Comparison of ENCODE assay signal across 11 cellular contexts in genomic region chr20:51462566-51463276, GRCh38.
DNase-seq lines count a peak whose midpoint lies in the region; ATAC-seq and TF ChIP-seq lines count a peak whose summit lies in the region.
"Had no signal": no experiment of that assay in that cellular context is flagged by ENCODE, and none has a peak within 500 bp of the region (broad histone marks: within the 10 kb centered on the region; RNA-seq: fewer than 3 reads in every experiment).

No MANE protein-coding gene starts in this region.

- DNase-seq in Karpas-422 (no peak), left lung (peak in 1 of 2 donors; percentile 57), SW480 (ENCODE audit: low spot score) (no peak), MCF 10A (ENCODE audit: unreplicated experiment) (no peak), activated gamma-delta T cell (lab: John Stamatoyannopoulos, UW) (no peak)
- DNase-seq in central memory CD8-positive, alpha-beta T cell (ENCODE audit: low spot score in 2 of 2), result no peak
- DNase-seq in stimulated activated CD4-positive, alpha-beta T cell treated with anti-CD3 and anti-CD28 coated beads, Interleukin-1b, Interleukin-23, amount 100 ng/mL, for 48 hours, result no peak
- DNase-seq: activated CD4-positive, alpha-beta T cell treated with anti-CD3 and anti-CD28 coated beads, Interleukin-2, amount 50 U/mL, for 48 hours; NCI-H774 had no signal

- no peak for TF ChIP-seq CTCF in left lung (IDR thresholded peaks at IDR 0.05)
- TF ChIP-seq CTCF in MCF 10A (IDR thresholded peaks at IDR 0.05; ENCODE audit: unreplicated experiment), result no peak

- H2AFZ ChIP-seq in Karpas-422 (ENCODE audit: low read length), result no peak overlapping the region

- no peak for ATAC-seq in central memory CD8-positive, alpha-beta T cell (replicated peaks; ENCODE audit: extremely low read depth, poor library complexity, severe bottlenecking)
- ATAC-seq in left lung, result peak; percentile 66
- ATAC-seq: HCT116 had no signal

- no peaks in the 10 kb centered on the region for H3K9me3 Mint-ChIP-seq in central memory CD8-positive, alpha-beta T cell
- no peaks in the 10 kb centered on the region for H3K9me3 Mint-ChIP-seq in MCF 10A (ENCODE audit: unreplicated experiment)

- H3K27ac ChIP-seq in Karpas-422 (ENCODE audit: low read length) (peak overlapping the region; percentile 100), left lung (peak overlapping the region in 1 of 2 donors; percentile 13), stomach smooth muscle (ENCODE audit: low read length) (peak overlapping the region; percentile 18)

- H3K4me1 ChIP-seq in Karpas-422 (ENCODE audit: low read length), result peaks cover 77% of the 10 kb centered on the region
- no peaks in the 10 kb centered on the region for H3K4me1 ChIP-seq in left lung
- peaks cover 14% of the 10 kb centered on the region for H3K4me1 ChIP-seq in stomach smooth muscle (ENCODE audit: control insufficient read depth, insufficient read depth, low read length)

- H3K9me3 ChIP-seq in Karpas-422 (ENCODE audit: low read length) (no peaks in the 10 kb centered on the region), left lung (no peaks in the 10 kb centered on the region), stomach smooth muscle (ENCODE audit: control insufficient read depth in 2 of 2, low read length in 2 of 2) (no peaks in the 10 kb centered on the region)

- no TSS peak for BruUV-seq in MCF 10A (replicated peaks; lab: Mats Ljungman, UMichigan)

- intact Hi-C loops in left lung (cut with DNase I), result no loop called here
- intact Hi-C loops in MCF 10A (cut with micrococcal nuclease), result no loop called here

- CTCF ChIA-PET in MCF 10A (lab: Yijun Ruan, JAX), result interaction anchor here (0.6 to 1.2 kb wide), 2 partner anchors 132 to 347 kb away, joined by 5 to 7 read pairs; no protein-coding TSS in a partner anchor

- POLR2A ChIA-PET in MCF 10A (lab: Yijun Ruan, JAX), result interaction anchor here (0.6 to 1.2 kb wide), 2 partner anchors 470 to 634 kb away, joined by 3 to 4 read pairs; no protein-coding TSS in a partner anchor

- H3K27ac Mint-ChIP-seq in central memory CD8-positive, alpha-beta T cell (ENCODE audit: low read depth), result peak overlapping the region; percentile 32
- H3K27ac Mint-ChIP-seq in MCF 10A (ENCODE audit: low read depth, unreplicated experiment), result no peak overlapping the region

- no peaks in the 10 kb centered on the region for H4K20me1 ChIP-seq in Karpas-422 (ENCODE audit: insufficient read depth, low read depth, low read length)

- H3K4me3 Mint-ChIP-seq in central memory CD8-positive, alpha-beta T cell, result no peak overlapping the region
- H3K4me3 Mint-ChIP-seq in MCF 10A (ENCODE audit: unreplicated experiment), result no peak overlapping the region

- H3K9me2 ChIP-seq in Karpas-422 (replicated peaks; ENCODE audit: insufficient read depth, low read length), result no peaks in the 10 kb centered on the region

- H3K4me2 ChIP-seq in Karpas-422 (ENCODE audit: low read depth, low read length, poor library complexity, severe bottlenecking), result peak overlapping the region; percentile 38

- H3K36me3 ChIP-seq in Karpas-422 (ENCODE audit: insufficient read depth, low read length), result peaks cover 33% of the 10 kb centered on the region
- no peaks in the 10 kb centered on the region for H3K36me3 ChIP-seq in left lung
- no peaks in the 10 kb centered on the region for H3K36me3 ChIP-seq in stomach smooth muscle (ENCODE audit: control insufficient read depth in 2 of 2, insufficient read depth in 2 of 2, low read length in 2 of 2)

- H3K4me3 ChIP-seq in Karpas-422 (ENCODE audit: low read length), result no peak overlapping the region
- no peak overlapping the region for H3K4me3 ChIP-seq in left lung
- H3K4me3 ChIP-seq in stomach smooth muscle (ENCODE audit: low read length in 2 of 2), result peak overlapping the region in 1 of 2 donors; percentile 40

- peaks cover 20% of the 10 kb centered on the region for H3K79me2 ChIP-seq in Karpas-422 (ENCODE audit: low read length)

- H3K36me3 Mint-ChIP-seq in central memory CD8-positive, alpha-beta T cell (ENCODE audit: insufficient read depth), result peaks cover 40% of the 10 kb centered on the region
- H3K36me3 Mint-ChIP-seq in MCF 10A (ENCODE audit: insufficient read depth, unreplicated experiment), result no peaks in the 10 kb centered on the region

- peaks cover 45% of the 10 kb centered on the region for H3K4me1 Mint-ChIP-seq in central memory CD8-positive, alpha-beta T cell
- no peaks in the 10 kb centered on the region for H3K4me1 Mint-ChIP-seq in MCF 10A (ENCODE audit: insufficient read depth, unreplicated experiment)

- H3K27me3 Mint-ChIP-seq in central memory CD8-positive, alpha-beta T cell, result no peaks in the 10 kb centered on the region
- no peaks in the 10 kb centered on the region for H3K27me3 Mint-ChIP-seq in MCF 10A (ENCODE audit: insufficient read depth, unreplicated experiment)

- H3K27me3 ChIP-seq in Karpas-422 (ENCODE audit: low read length) (no peaks in the 10 kb centered on the region), left lung (no peaks in the 10 kb centered on the region), stomach smooth muscle (ENCODE audit: control insufficient read depth in 1 of 2, insufficient read depth in 2 of 2, low read length in 2 of 2) (no peaks in the 10 kb centered on the region)

- H3K9ac ChIP-seq in Karpas-422 (ENCODE audit: low read length), result peak overlapping the region; percentile 58
- H3K9ac ChIP-seq in stomach smooth muscle (ENCODE audit: low read length in 2 of 2), result peak overlapping the region in 1 of 2 donors; percentile 60
